7 cellular contexts compared by ENCODE assay signal in the genomic region with DNA sequence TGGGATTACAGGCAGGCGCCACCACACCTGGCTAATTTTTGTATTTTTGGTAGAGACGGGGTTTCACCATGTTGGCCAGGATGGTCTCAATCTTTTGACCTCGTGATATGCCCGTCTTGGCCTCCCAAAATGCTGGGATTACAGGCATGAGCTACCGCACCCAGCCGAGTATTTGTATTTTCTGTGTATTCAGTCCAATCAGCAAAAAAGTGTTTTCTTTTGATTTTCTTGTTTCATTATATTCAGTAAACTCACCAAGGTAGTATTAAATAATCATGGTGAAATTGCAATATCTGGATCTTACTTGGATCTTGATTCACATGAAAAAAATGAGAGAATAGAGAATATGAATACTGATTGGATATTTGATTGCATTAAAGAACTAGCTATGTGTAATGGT. TPM values are rescaled to one million over a fixed set of nuclear protein-coding genes. Genes with fewer than 3 reads are reported as not detected.
DNase-seq lines count a peak whose midpoint lies in the region; ATAC-seq and TF ChIP-seq lines count a peak whose summit lies in the region.
"Not testable (repeated sequence)": the region's sequence is repeated elsewhere in the genome, so short reads cannot be mapped to it uniquely, and the experiment has no call there.

No MANE protein-coding gene starts in this region.

- not testable (repeated sequence) for TF ChIP-seq CTCF in CD8-positive, alpha-beta T cell (IDR thresholded peaks at IDR 0.05); VCaP (conservative IDR thresholded peaks at IDR 0.05); osteoblast (IDR thresholded peaks at IDR 0.05; ENCODE audit: extremely low read depth, low read depth, low read length)

- peaks cover 69% of the 10 kb centered on the region for H3K4me1 Mint-ChIP-seq in CD8-positive, alpha-beta T cell (ENCODE audit: low read depth)
- peaks cover 66% of the 10 kb centered on the region for H3K4me1 Mint-ChIP-seq in activated naive CD4-positive, alpha-beta T cell treated with anti-CD3 and anti-CD28 coated beads, Interleukin-2, amount 50 U/mL, for 24 hours
- H3K4me1 Mint-ChIP-seq in immature natural killer cell: peaks cover 72 to 81% of the 10 kb centered on the region in 2 donors

- H3K4me3 ChIP-seq in CD8-positive, alpha-beta T cell (ENCODE audit: low read depth, low read length): not testable (repeated sequence)
- H3K4me3 ChIP-seq in Karpas-422 (ENCODE audit: low read length) (peak overlapping the region; percentile 90), endocrine pancreas (ENCODE audit: control insufficient read depth, insufficient read depth, low read length) (peak overlapping the region; percentile 49), osteoblast (ENCODE audit: insufficient read depth, low read length) (peak overlapping the region; percentile 3)

- intact Hi-C loops in CD8-positive, alpha-beta T cell (cut with DNase I, micrococcal nuclease): loop anchor here (5.0 kb wide), 4 partner anchors 217 to 368 kb away; partner anchors contain the start of genes DTYMK (in 1 of the 2) and MTERF4 (in 1 of the 2)

- H2AFZ ChIP-seq in Karpas-422 (ENCODE audit: low read length); osteoblast (ENCODE audit: low read length): not testable (repeated sequence)

- H3K9me3 Mint-ChIP-seq in CD8-positive, alpha-beta T cell; activated naive CD4-positive, alpha-beta T cell treated with anti-CD3 and anti-CD28 coated beads, Interleukin-2, amount 50 U/mL, for 24 hours; immature natural killer cell: not testable (repeated sequence)

- H3K36me3 ChIP-seq in CD8-positive, alpha-beta T cell (ENCODE audit: insufficient read depth, low read length); endocrine pancreas (ENCODE audit: control insufficient read depth, insufficient read depth, low read length); osteoblast (ENCODE audit: insufficient read depth, low read length): not testable (repeated sequence)
- H3K36me3 ChIP-seq in Karpas-422 (ENCODE audit: insufficient read depth, low read length): peaks cover 19% of the 10 kb centered on the region

- not testable (repeated sequence) for H3K27me3 Mint-ChIP-seq in CD8-positive, alpha-beta T cell (ENCODE audit: low read depth); activated naive CD4-positive, alpha-beta T cell treated with anti-CD3 and anti-CD28 coated beads, Interleukin-2, amount 50 U/mL, for 24 hours
- peaks cover 14 to 22% (median 15%) of the 10 kb centered on the region in 3 donors for H3K27me3 Mint-ChIP-seq in immature natural killer cell (ENCODE audit: low read depth in 3 of 3)

- not testable (repeated sequence) for H3K27ac Mint-ChIP-seq in CD8-positive, alpha-beta T cell; activated naive CD4-positive, alpha-beta T cell treated with anti-CD3 and anti-CD28 coated beads, Interleukin-2, amount 50 U/mL, for 24 hours
- peak overlapping the region; percentile 11 to 100 (median 60) for H3K27ac Mint-ChIP-seq in immature natural killer cell

- not testable (repeated sequence) for H3K9me3 ChIP-seq in CD8-positive, alpha-beta T cell (ENCODE audit: low read length); Karpas-422 (ENCODE audit: low read length); endocrine pancreas (ENCODE audit: control insufficient read depth, low read length); osteoblast (ENCODE audit: low read depth, low read length)

- POLR2A ChIA-PET in CD8-positive, alpha-beta T cell (lab: Charles Lee): interaction anchor here (1.1 kb wide), 1 partner anchor 66 kb away, joined by 3 read pairs; no protein-coding TSS in a partner anchor

- H3K9me2 ChIP-seq in Karpas-422 (replicated peaks; ENCODE audit: insufficient read depth, low read length): not testable (repeated sequence)

- H3K27ac ChIP-seq in CD8-positive, alpha-beta T cell (ENCODE audit: low read depth, low read length); osteoblast (ENCODE audit: low read depth, low read length): not testable (repeated sequence)
- H3K27ac ChIP-seq in Karpas-422 (ENCODE audit: low read length) (peak overlapping the region; percentile 82), VCaP (peak overlapping the region; percentile 98; the same call in 1 of the 2 replicates)

- not testable (repeated sequence) for DNase-seq in CD8-positive, alpha-beta T cell; Karpas-422; immature natural killer cell; osteoblast (ENCODE audit: insufficient read length, low spot score, missing footprints)

- H3K79me2 ChIP-seq in Karpas-422 (ENCODE audit: low read length) (peaks cover 91% of the 10 kb centered on the region), osteoblast (ENCODE audit: insufficient read depth, low read length) (peaks cover 96% of the 10 kb centered on the region)

- H3K4me1 ChIP-seq in CD8-positive, alpha-beta T cell (ENCODE audit: insufficient read depth, low read length): peaks cover 54% of the 10 kb centered on the region
- H3K4me1 ChIP-seq in Karpas-422 (ENCODE audit: low read length) (peaks cover 73% of the 10 kb centered on the region), endocrine pancreas (ENCODE audit: control insufficient read depth, insufficient read depth, low read length) (peaks cover 32% of the 10 kb centered on the region), osteoblast (ENCODE audit: insufficient read depth, low read length) (peaks cover 48% of the 10 kb centered on the region)

- CTCF ChIA-PET in CD8-positive, alpha-beta T cell (lab: Charles Lee): not testable (repeated sequence)

- H3K36me3 Mint-ChIP-seq in CD8-positive, alpha-beta T cell: peaks cover 46% of the 10 kb centered on the region
- H3K36me3 Mint-ChIP-seq in activated naive CD4-positive, alpha-beta T cell treated with anti-CD3 and anti-CD28 coated beads, Interleukin-2, amount 50 U/mL, for 24 hours: peaks cover 15% of the 10 kb centered on the region
- not testable (repeated sequence) for H3K36me3 Mint-ChIP-seq in immature natural killer cell

- H3K4me2 ChIP-seq in Karpas-422 (ENCODE audit: low read depth, low read length, poor library complexity, severe bottlenecking) (peak overlapping the region; percentile 97), osteoblast (ENCODE audit: insufficient read depth, low read length) (peak overlapping the region; percentile 93)

- H3K4me3 Mint-ChIP-seq in CD8-positive, alpha-beta T cell: peak overlapping the region; percentile 26
- H3K4me3 Mint-ChIP-seq in activated naive CD4-positive, alpha-beta T cell treated with anti-CD3 and anti-CD28 coated beads, Interleukin-2, amount 50 U/mL, for 24 hours: peak overlapping the region; percentile 54
- H3K4me3 Mint-ChIP-seq in immature natural killer cell: peak overlapping the region in 2 of 5 donors; percentile 26 to 30

- peak overlapping the region; percentile 2; the same call in 1 of the 2 replicates for H3K9ac ChIP-seq in Karpas-422 (ENCODE audit: low read length)
- H3K9ac ChIP-seq in endocrine pancreas (ENCODE audit: control insufficient read depth, insufficient read depth, low read length): not testable (repeated sequence)

- not testable (repeated sequence) for ATAC-seq in CD8-positive, alpha-beta T cell

- not testable (repeated sequence) for H3K27me3 ChIP-seq in CD8-positive, alpha-beta T cell (ENCODE audit: insufficient read depth, low read length); Karpas-422 (ENCODE audit: low read length); endocrine pancreas (ENCODE audit: control insufficient read depth, insufficient read depth, low read length); osteoblast (ENCODE audit: insufficient read depth, low read length)

- H4K20me1 ChIP-seq in Karpas-422 (ENCODE audit: insufficient read depth, low read depth, low read length) (peaks cover 45% of the 10 kb centered on the region), osteoblast (ENCODE audit: insufficient read depth, low read length) (peaks cover 59% of the 10 kb centered on the region)

RNA-seq across cellular contexts. Expression of gene SEPTIN2, which starts 3.1 kb away (rescaled TPM):
- 100 to 1,000 TPM; 216 to 246 TPM for total RNA-seq in CD8-positive, alpha-beta T cell
- 208 and 281 TPM in 2 replicates for total RNA-seq in Karpas-422 (2014; rRNA removed; shearing (Covaris generic); ENCODE audit: low replicate concordance)
- 100 to 1,000 TPM; 204 to 249 (median 207) TPM for polyA plus RNA-seq in immature natural killer cell
- total RNA-seq in osteoblast: 394 and 418 TPM in 2 replicates

RNA-seq across cellular contexts. Expression of gene HDLBP, which starts 3.4 kb away (rescaled TPM):
- 100 to 1,000 TPM in 1 of 2 experiments, 10 to 100 TPM in 1; 97.5 to 104 TPM for total RNA-seq in CD8-positive, alpha-beta T cell
- 141 and 167 TPM in 2 replicates for total RNA-seq in Karpas-422 (2014; rRNA removed; shearing (Covaris generic); ENCODE audit: low replicate concordance)
- 10 to 100 TPM; 20.4 to 71.7 (median 31.5) TPM for polyA plus RNA-seq in immature natural killer cell
- total RNA-seq in osteoblast: 1,414 and 1,418 TPM in 2 replicates

RNA-seq across cellular contexts. Expression of gene FARP2, which starts 37.3 kb away (rescaled TPM):
- total RNA-seq in CD8-positive, alpha-beta T cell: 10 to 100 TPM; 20.6 to 22.5 TPM
- 30.5 and 40.0 TPM in 2 replicates for total RNA-seq in Karpas-422 (2014; rRNA removed; shearing (Covaris generic); ENCODE audit: low replicate concordance)
- 1 to 10 TPM; 5.3 to 8.3 (median 8.2) TPM for polyA plus RNA-seq in immature natural killer cell
- 41.3 and 44.5 TPM in 2 replicates for total RNA-seq in osteoblast
